ENCODE assay signal across 13 cellular contexts in the genomic region with DNA sequence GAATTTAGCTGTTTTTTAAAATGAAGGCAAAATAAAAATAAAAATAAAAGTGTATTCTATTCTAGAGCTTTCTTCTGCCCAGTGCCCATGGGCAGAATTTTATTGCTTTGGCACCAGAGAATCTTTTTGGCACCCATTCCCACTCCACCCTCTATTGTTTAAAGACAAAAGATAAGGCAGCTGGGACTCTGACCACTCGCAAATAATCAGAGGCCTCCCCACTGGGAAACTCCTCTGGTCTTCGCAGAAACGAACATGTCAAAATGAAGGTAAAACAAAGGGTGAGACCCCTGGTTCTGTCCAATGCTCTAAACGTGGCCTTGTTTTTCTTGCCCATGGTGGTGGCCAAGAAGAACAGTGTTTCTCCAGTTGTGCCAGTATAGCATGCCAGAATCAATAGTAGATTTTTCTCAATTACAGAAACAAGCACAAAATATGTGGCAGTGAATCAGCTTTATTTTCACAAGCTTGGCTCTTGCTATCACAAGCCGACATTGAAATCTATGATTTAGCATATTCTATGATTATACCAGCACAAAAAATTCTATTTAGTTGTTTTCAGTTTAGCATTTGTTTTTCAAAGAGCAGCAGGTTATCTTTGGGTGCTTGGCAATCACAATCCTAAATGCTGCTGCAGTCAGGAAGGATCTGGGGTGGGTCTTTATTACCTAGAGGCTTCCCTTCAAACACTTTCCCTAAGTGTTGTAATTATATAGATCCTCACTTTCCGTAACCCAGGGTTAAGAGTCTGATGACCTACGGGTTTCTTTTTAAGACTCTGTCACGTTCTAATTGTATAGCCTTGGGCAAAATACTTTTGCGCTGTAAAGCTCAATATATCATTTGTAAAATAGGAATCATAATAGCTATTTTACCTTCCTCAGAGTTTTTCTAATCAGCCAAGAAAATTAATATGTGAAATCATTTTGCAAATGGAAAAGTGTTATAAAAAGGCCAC. TPM values are rescaled to one million over a fixed set of nuclear protein-coding genes. Genes with fewer than 3 reads are reported as not detected.
DNase-seq lines count a peak whose midpoint lies in the region; ATAC-seq and TF ChIP-seq lines count a peak whose summit lies in the region.
"Had no signal": no experiment of that assay in that cellular context is flagged by ENCODE, and none has a peak within 500 bp of the region (broad histone marks: within the 10 kb centered on the region; RNA-seq: fewer than 3 reads in every experiment).

No MANE protein-coding gene starts in this region.

- no peak for ATAC-seq in thoracic aorta (ENCODE audit: insufficient number of reproducible peaks, low FRiP score, low read depth)
- ATAC-seq: CD8-positive, alpha-beta T cell; SK-N-SH treated with all-trans-retinoic acid at 6 μM for 48 hours had no signal

- POLR2A ChIA-PET in activated CD4-positive, alpha-beta memory T cell treated with anti-CD3 and anti-CD28 coated beads, Interleukin-2, amount 10 ng/mL, durations not matched to agents 7 days and 5 days (lab: Charles Lee), result no interaction called here

- no peaks in the 10 kb centered on the region for H3K36me3 ChIP-seq in thoracic aorta
- H3K36me3 ChIP-seq: WERI-Rb-1 had no signal

- peaks cover 13 to 17% of the 10 kb centered on the region in 2 donors for H3K4me1 ChIP-seq in thoracic aorta (ENCODE audit: control insufficient read depth in 1 of 2, low read depth in 2 of 2)

- H3K27ac Mint-ChIP-seq in activated CD4-positive, alpha-beta memory T cell treated with anti-CD3 and anti-CD28 coated beads, Interleukin-2, amount 10 ng/mL, durations not matched to agents 7 days and 5 days, result no peak overlapping the region
- H3K27ac Mint-ChIP-seq: CD8-positive, alpha-beta T cell; HFFc6 had no signal

- H3K27ac ChIP-seq in thoracic aorta, result peak overlapping the region; percentile 19 to 58
- H3K27ac ChIP-seq: WERI-Rb-1 had no signal

- CTCF ChIA-PET in activated CD4-positive, alpha-beta memory T cell treated with anti-CD3 and anti-CD28 coated beads, Interleukin-2, amount 10 ng/mL, durations not matched to agents 7 days and 5 days (lab: Charles Lee), result no interaction called here

- no peaks in the 10 kb centered on the region for H3K4me1 Mint-ChIP-seq in activated CD4-positive, alpha-beta memory T cell treated with anti-CD3 and anti-CD28 coated beads, Interleukin-2, amount 10 ng/mL, durations not matched to agents 7 days and 5 days

- H3K27me3 ChIP-seq in thoracic aorta (replicated peaks; ENCODE audit: insufficient read depth), result no peaks in the 10 kb centered on the region

- no peak for TF ChIP-seq CTCF in fibroblast of the aortic adventitia (IDR thresholded peaks at IDR 0.05; ENCODE audit: insufficient read depth, low read length)
- TF ChIP-seq CTCF in thoracic aorta (IDR thresholded peaks at IDR 0.05), result no peak

- H3K9me3 Mint-ChIP-seq in activated CD4-positive, alpha-beta memory T cell treated with anti-CD3 and anti-CD28 coated beads, Interleukin-2, amount 10 ng/mL, durations not matched to agents 7 days and 5 days, result no peaks in the 10 kb centered on the region
- H3K9me3 Mint-ChIP-seq: CD8-positive, alpha-beta T cell; HFFc6 had no signal

- peaks cover 5% of the 10 kb centered on the region for H3K9me3 ChIP-seq in thoracic aorta

- H3K4me3 Mint-ChIP-seq in activated CD4-positive, alpha-beta memory T cell treated with anti-CD3 and anti-CD28 coated beads, Interleukin-2, amount 10 ng/mL, durations not matched to agents 7 days and 5 days, result no peak overlapping the region
- H3K4me3 Mint-ChIP-seq: CD8-positive, alpha-beta T cell; HFFc6 had no signal

- no peaks in the 10 kb centered on the region for H3K36me3 Mint-ChIP-seq in activated CD4-positive, alpha-beta memory T cell treated with anti-CD3 and anti-CD28 coated beads, Interleukin-2, amount 10 ng/mL, durations not matched to agents 7 days and 5 days (ENCODE audit: low read depth)
- H3K36me3 Mint-ChIP-seq: CD8-positive, alpha-beta T cell had no signal

- peak overlapping the region; percentile 2 for H3K4me3 ChIP-seq in fibroblast of the aortic adventitia (ENCODE audit: low read depth, low read length)
- H3K4me3 ChIP-seq in thoracic aorta, result peak overlapping the region; percentile 51

- no peaks in the 10 kb centered on the region for H3K27me3 Mint-ChIP-seq in activated CD4-positive, alpha-beta memory T cell treated with anti-CD3 and anti-CD28 coated beads, Interleukin-2, amount 10 ng/mL, durations not matched to agents 7 days and 5 days

- peak; percentile 59 for DNase-seq in NCI-H1105 treated with DMSO at 0.1 percent for 48 hours (lab: John Stamatoyannopoulos, UW)
- DNase-seq in NCI-H748 (lab: John Stamatoyannopoulos, UW; ENCODE audit: unreplicated experiment), result peak; percentile 89
- peak; percentile 71 for DNase-seq in fibroblast of the aortic adventitia (ENCODE audit: low read depth)
- DNase-seq in thoracic aorta (ENCODE audit: low spot score), result no peak
- DNase-seq in activated CD4-positive, alpha-beta T cell treated with anti-CD3 and anti-CD28 coated beads, Interleukin-2, amount 50 U/mL, for 1 hour, result no peak
- DNase-seq in NCI-H82 treated with DMSO at 0.1 percent for 48 hours (lab: John Stamatoyannopoulos, UW; ENCODE audit: unreplicated experiment), result no peak
- no peak for DNase-seq in activated CD4-positive, alpha-beta memory T cell treated with anti-CD3 and anti-CD28 coated beads, Interleukin-2, amount 10 ng/mL, durations not matched to agents 7 days and 5 days
- DNase-seq: CD8-positive, alpha-beta T cell; HFFc6; kidney; stimulated activated naive CD4-positive, alpha-beta T cell treated with Interleukin-2 at 50 U/mL for 16 hours; WERI-Rb-1 had no signal

RNA-seq across cellular contexts. Expression of a gene that starts 50.5 kb away (rescaled TPM):
- total RNA-seq in fibroblast of the aortic adventitia (ENCODE audit: low replicate concordance) (15.1 and 110 TPM in 2 replicates), thoracic aorta (10 to 100 TPM; 19.4 to 29.9 TPM)
- total RNA-seq in activated CD4-positive, alpha-beta memory T cell treated with anti-CD3 and anti-CD28 coated beads, Interleukin-2, amount 10 ng/mL, durations not matched to agents 7 days and 5 days, result not detected
- total RNA-seq: CD8-positive, alpha-beta T cell had no signal

Comparison
In these comparisons a context has a peak if more than half of its experiments do, and no peak if none do; other contexts are left out.
1. DNase-seq: peak in NCI-H1105 treated with DMSO at 0.1 percent for 48 hours (single experiment), NCI-H748 (single experiment) and fibroblast of the aortic adventitia (single experiment); none in thoracic aorta (single experiment), activated CD4-positive, alpha-beta T cell treated with anti-CD3 and anti-CD28 coated beads, Interleukin-2, amount 50 U/mL, for 1 hour (single experiment), NCI-H82 treated with DMSO at 0.1 percent for 48 hours (single experiment) and activated CD4-positive, alpha-beta memory T cell treated with anti-CD3 and anti-CD28 coated beads, Interleukin-2, amount 10 ng/mL, durations not matched to agents 7 days and 5 days (single experiment).
2. RNA of a gene that starts 50.5 kb away (total RNA-seq): 15.1 to 110 TPM in fibroblast of the aortic adventitia and 19.4 to 29.9 TPM in thoracic aorta; not detected in activated CD4-positive, alpha-beta memory T cell treated with anti-CD3 and anti-CD28 coated beads, Interleukin-2, amount 10 ng/mL, durations not matched to agents 7 days and 5 days; every median in the first group is over 10 times any median in the second.